In the genomic region with DNA sequence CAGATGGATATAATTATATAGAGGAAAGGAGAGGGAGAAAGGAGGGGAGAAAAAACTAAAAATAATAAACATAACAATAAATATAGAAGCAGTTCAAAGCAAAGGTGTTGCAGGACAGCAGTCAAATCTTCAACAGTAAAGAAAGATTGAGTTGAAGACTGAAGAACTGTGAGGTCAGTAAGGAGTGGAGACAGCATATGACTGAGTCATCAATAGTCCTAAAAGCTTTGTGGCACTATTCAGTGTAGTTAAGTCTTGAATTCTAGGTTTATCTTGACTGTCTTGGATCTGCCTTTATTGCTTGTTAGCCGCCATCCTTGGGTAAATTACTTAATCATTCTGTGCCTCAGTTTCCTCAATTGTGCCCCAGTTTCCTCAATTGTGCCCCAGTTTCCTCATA, we compare ENCODE assay signal across 21 cellular contexts.
"Had no signal": no experiment of that assay in that cellular context is flagged by ENCODE, and none has a peak within 500 bp of the region (broad histone marks: within the 10 kb centered on the region; RNA-seq: fewer than 3 reads in every experiment).

No MANE protein-coding gene starts in this region.

- H3K27ac ChIP-seq: esophagus muscularis mucosa, gastrocnemius medialis, right atrium auricular region, tibial artery, VCaP had no signal

- H3K27me3 ChIP-seq: esophagus muscularis mucosa, gastrocnemius medialis, right atrium auricular region, tibial artery had no signal

- H3K36me3 ChIP-seq: esophagus muscularis mucosa, gastrocnemius medialis, right atrium auricular region, tibial artery had no signal

- H3K4me1 ChIP-seq: esophagus muscularis mucosa, gastrocnemius medialis, right atrium auricular region, tibial artery had no signal

- H3K4me3 ChIP-seq: esophagus muscularis mucosa, gastrocnemius medialis, right atrium auricular region, tibial artery had no signal

- ATAC-seq: activated CD8-positive, alpha-beta memory T cell treated with anti-CD3 and anti-CD28 coated beads, Interleukin-2, amount 10 ng/mL, durations not matched to agents 7 days and 5 days; activated CD8-positive, alpha-beta T cell treated with anti-CD3 and anti-CD28 coated beads for 36 hours; gastrocnemius medialis; left ventricle myocardium superior; natural killer cell had no signal

- DNase-seq: activated CD4-positive, alpha-beta T cell treated with anti-CD3 and anti-CD28 coated beads, Interleukin-2, amount 10 ng/mL, durations not matched to agents 7 days and 5 days; activated CD4-positive, CD25-positive, alpha-beta regulatory T cell treated with anti-CD3 and anti-CD28 coated beads, Interleukin-2, amount 50 U/mL, for 72 hours; activated CD8-positive, alpha-beta memory T cell treated with anti-CD3 and anti-CD28 coated beads, Interleukin-2, amount 10 ng/mL, durations not matched to agents 7 days and 5 days; activated CD8-positive, alpha-beta T cell treated with anti-CD3 and anti-CD28 coated beads for 36 hours; activated T-cell treated with anti-CD3 and anti-CD28 coated beads for 4 hours; anterior cingulate cortex; central memory CD4-positive, alpha-beta T cell; dermis blood vessel endothelial cell; effector CD8-positive, alpha-beta T cell; gastrocnemius medialis; hippocampal formation; left ventricle myocardium superior; midbrain; natural killer cell; stimulated activated CD4-positive, alpha-beta T cell treated with anti-CD3 and anti-CD28 coated beads, Interleukin-12 subunit alpha, Interleukin-12 subunit beta, amount 100 ng/mL, for 4 hours; stimulated activated CD4-positive, alpha-beta T cell treated with anti-CD3 and anti-CD28 coated beads, Interleukin-4, amount 100 ng/mL, for 4 hours; stimulated activated naive CD8-positive, alpha-beta T cell treated with anti-CD3 and anti-CD28 coated beads, Interleukin-15, Interleukin-2, amounts not matched to agents 100 U/mL and 50 U/mL, for 24 hours; tibial artery had no signal

- H3K9me3 ChIP-seq: esophagus muscularis mucosa, gastrocnemius medialis, right atrium auricular region, tibial artery had no signal
